Comparison of ENCODE assay signal across 1 cellular context in the genomic region with DNA sequence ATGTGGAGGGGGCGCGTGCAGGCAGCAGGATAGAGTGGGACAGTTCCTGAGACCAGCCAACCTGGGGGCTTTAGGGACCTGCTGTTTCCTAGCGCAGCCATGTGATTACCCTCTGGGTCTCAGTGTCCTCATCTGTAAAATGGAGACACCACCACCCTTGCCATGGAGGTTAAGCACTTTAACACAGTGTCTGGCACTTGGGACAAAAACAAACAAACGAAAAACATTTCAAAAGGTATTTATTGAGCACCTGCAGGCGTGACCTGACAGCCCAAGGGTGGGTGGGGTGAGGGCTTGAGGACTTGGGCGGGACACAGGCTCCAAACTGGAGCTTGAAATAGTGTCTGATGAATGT.
TF ChIP-seq lines count a peak whose summit lies in the region.

No MANE protein-coding gene starts in this region.

TF ChIP-seq in HepG2, 621 proteins besides CTCF, POLR2A, EP300 and RAD21 (continued from another document):
- no peak for TF ChIP-seq POGK (CRISPR knock-in tag; conservative IDR thresholded peaks at IDR 0.05)
- TF ChIP-seq KDM1A (CRISPR knock-in tag; IDR thresholded peaks at IDR 0.05) = 0 out of 2 replicates have a peak, but pooled peaks have one; percentile 27
- TF ChIP-seq, protein P1, sequence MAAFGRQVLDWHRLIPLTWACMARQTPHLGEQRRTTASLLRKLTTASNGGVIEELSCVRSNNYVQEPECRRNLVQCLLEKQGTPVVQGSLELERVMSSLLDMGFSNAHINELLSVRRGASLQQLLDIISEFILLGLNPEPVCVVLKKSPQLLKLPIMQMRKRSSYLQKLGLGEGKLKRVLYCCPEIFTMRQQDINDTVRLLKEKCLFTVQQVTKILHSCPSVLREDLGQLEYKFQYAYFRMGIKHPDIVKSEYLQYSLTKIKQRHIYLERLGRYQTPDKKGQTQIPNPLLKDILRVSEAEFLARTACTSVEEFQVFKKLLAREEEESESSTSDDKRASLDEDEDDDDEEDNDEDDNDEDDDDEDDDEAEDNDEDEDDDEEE (CRISPR knock-in tag; IDR thresholded peaks at IDR 0.05) = no peak
- TF ChIP-seq ZNF678 (CRISPR knock-in tag; IDR thresholded peaks at IDR 0.05) = no peak
- TF ChIP-seq ZNF543 (CRISPR knock-in tag; IDR thresholded peaks at IDR 0.05) = no peak
- no peak for TF ChIP-seq ZNF687 (CRISPR knock-in tag; IDR thresholded peaks at IDR 0.05)
- 0 out of 2 replicates have a peak, but pooled peaks have one; percentile 26 for TF ChIP-seq ZNF589 (CRISPR knock-in tag; conservative IDR thresholded peaks at IDR 0.05)
- TF ChIP-seq PHF5A (CRISPR knock-in tag; IDR thresholded peaks at IDR 0.05; ENCODE audit: low read depth, unreplicated experiment) = no peak
- TF ChIP-seq FOSL2 (CRISPR knock-in tag; IDR thresholded peaks at IDR 0.05) = no peak
- TF ChIP-seq ZNF17 (CRISPR knock-in tag; IDR thresholded peaks at IDR 0.05) = no peak
- no peak for TF ChIP-seq XBP1 (CRISPR knock-in tag; IDR thresholded peaks at IDR 0.05)
- TF ChIP-seq CHD4 (IDR thresholded peaks at IDR 0.05; ENCODE audit: borderline replicate concordance, low read length) = no peak
